ENCODE assay signal across 2 cellular contexts in the genomic region with DNA sequence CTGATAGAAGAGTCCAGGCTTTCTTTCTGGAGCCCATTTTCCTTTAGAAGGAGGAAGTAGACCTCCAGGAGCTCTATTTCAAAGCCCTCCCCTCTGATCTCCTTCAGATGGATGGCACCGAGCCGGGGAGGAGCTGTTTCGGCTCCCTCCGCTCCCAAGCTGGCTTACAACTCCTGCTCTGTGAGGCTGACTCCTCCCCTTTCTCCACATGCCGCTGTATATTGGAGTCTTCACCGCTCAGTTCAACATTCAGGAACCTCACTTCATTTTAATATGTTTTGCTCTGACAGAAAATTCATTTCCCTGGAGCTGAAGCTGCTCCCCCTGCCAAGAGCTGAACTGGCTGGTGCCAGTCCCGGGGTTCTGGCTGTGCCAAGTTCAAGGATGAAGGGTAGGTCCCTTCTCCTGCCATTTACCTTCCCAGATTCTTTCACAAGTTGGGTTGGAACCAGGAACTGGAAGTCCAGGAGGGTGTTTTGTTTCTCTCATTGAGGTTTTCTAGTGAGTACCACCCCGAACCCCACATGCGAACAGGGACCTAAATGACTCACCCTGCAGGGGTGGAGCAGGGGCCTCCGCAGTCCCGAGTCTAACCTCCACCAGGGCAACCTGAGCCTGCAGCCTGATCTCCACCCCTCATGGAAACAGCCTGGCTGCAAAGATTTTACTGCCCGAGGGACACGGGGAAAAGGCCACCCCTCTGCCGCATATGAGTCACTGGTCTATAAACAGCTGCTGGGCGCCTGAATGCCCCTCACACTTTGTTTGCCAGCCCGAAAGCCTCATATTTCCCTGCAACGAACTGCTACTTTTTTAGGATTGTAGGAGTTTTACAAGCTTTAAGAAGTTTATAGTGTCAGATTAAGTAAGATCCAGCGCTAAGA.
TF ChIP-seq lines count a peak whose summit lies in the region.

No MANE protein-coding gene starts in this region.

TF ChIP-seq in H1, 55 proteins besides CTCF, POLR2A, EP300 and RAD21:
- TF ChIP-seq GABPA (IDR thresholded peaks at IDR 0.05; ENCODE audit: borderline replicate concordance, insufficient read depth, low read length) (no peak), POLR2AphosphoS5 (IDR thresholded peaks at IDR 0.05; ENCODE audit: low read depth, low read length) (no peak), CREB1 (IDR thresholded peaks at IDR 0.05) (no peak), TCF12 (IDR thresholded peaks at IDR 0.05; ENCODE audit: low read depth, low read length) (no peak), SIN3A (conservative IDR thresholded peaks at IDR 0.05 in 1 of 2, IDR thresholded peaks at IDR 0.05 in 1 of 2; ENCODE audit: low read depth in 1 of 2, low read length in 2 of 2) (no peak), TAF7 (optimal IDR thresholded peaks at IDR 0.05; ENCODE audit: borderline replicate concordance, low read depth, low read length) (no peak), TBP (IDR thresholded peaks at IDR 0.05; ENCODE audit: low read depth, low read length) (no peak)

TF ChIP-seq in GM12891, 5 proteins besides CTCF, POLR2A, EP300 and RAD21:
- no peak for TF ChIP-seq POU2F2 (IDR thresholded peaks at IDR 0.05; ENCODE audit: low read depth, low read length)
TF ChIP-seq in GM12891: peak in this region for 0.
